In the genomic region with DNA sequence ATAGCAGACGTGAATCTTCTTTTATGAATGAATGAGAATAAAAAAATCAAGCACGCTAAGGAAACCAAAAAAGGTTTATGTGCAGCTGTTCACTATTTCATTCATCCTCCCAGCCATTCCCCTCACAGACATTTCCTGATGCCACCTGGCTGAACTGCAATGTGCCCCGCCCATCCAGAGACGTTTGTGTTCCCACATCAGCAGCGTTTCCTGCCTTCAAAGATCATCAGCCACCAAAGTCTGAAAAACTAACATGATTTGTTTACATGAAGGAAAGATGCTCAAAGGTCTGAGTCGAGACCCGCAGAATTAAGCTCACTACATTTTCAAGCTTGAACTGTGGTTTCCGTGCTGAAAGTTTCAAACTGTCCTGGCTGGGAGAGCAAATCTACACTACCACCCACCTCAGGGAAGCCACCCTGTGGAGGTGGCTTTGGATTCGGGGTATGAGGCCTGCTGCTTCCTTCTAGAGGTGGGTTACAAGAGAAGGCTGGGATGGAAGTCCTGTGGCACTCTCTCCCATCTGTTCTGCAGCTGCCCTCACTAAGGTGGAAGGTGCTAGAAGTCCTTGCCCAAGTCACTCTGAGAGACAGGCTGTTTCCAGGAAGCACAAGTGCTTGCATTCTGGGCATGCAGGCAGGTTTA, we compare ENCODE assay signal across 22 cellular contexts.
A peak's percentile ranks its signal among the peaks of the same experiment; 100 is the strongest.
DNase-seq lines count a peak whose midpoint lies in the region; ATAC-seq, FAIRE-seq and TF ChIP-seq lines count a peak whose summit lies in the region.
"Had no signal": no experiment of that assay in that cellular context is flagged by ENCODE, and none has a peak within 500 bp of the region (broad histone marks: within the 10 kb centered on the region; RNA-seq: fewer than 3 reads in every experiment).

No MANE protein-coding gene starts in this region.

- TF ChIP-seq EP300 in esophagus muscularis mucosa (IDR thresholded peaks at IDR 0.05) = no peak

- no peaks in the 10 kb centered on the region for H3K9me2 ChIP-seq in MM.1S (replicated peaks; ENCODE audit: insufficient read depth, low read length)

- H3K4me3 Mint-ChIP-seq in CD4-positive, alpha-beta T cell = no peak overlapping the region
- H3K4me3 Mint-ChIP-seq: activated CD4-positive, alpha-beta memory T cell treated with anti-CD3 and anti-CD28 coated beads, Interleukin-2, amount 10 ng/mL, durations not matched to agents 7 days and 5 days; naive B cell; T-helper 2 cell treated with Interferon-gamma antibody and Interleukin-4, amounts not matched to agents 5 μg/mL and 100 μg/mL, for 36 hours had no signal

- H3K27ac ChIP-seq in CD4-positive, alpha-beta T cell (ENCODE audit: low read depth, low read length) = no peak overlapping the region
- H3K27ac ChIP-seq in MM.1S (ENCODE audit: low read length) (peak overlapping the region; percentile 72), esophagus muscularis mucosa (replicated peaks in 1 of 4) (no peak overlapping the region)
- H3K27ac ChIP-seq: body of pancreas, foreskin keratinocyte, psoas muscle, SK-N-MC, WERI-Rb-1 had no signal

- WGBS in esophagus muscularis mucosa = 59% methylated on average over 9 of the region's 9 CpGs

- no peaks in the 10 kb centered on the region for H3K79me2 ChIP-seq in MM.1S (ENCODE audit: low read length)

- intact Hi-C loops in CD4-positive, alpha-beta T cell (cut with DNase I, micrococcal nuclease) = no loop called here
- intact Hi-C loops in esophagus muscularis mucosa (cut with DNase I) = no loop called here

- peak overlapping the region; percentile 65 for H2AFZ ChIP-seq in MM.1S (ENCODE audit: low read length)

- peak overlapping the region; percentile 23; the same call in 1 of the 2 replicates for H3K4me3 ChIP-seq in MM.1S (ENCODE audit: low read length)
- H3K4me3 ChIP-seq in esophagus muscularis mucosa = no peak overlapping the region
- H3K4me3 ChIP-seq: body of pancreas, psoas muscle, SK-N-MC had no signal

- no peaks in the 10 kb centered on the region for H3K9me3 Mint-ChIP-seq in CD4-positive, alpha-beta T cell
- H3K9me3 Mint-ChIP-seq: activated CD4-positive, alpha-beta memory T cell treated with anti-CD3 and anti-CD28 coated beads, Interleukin-2, amount 10 ng/mL, durations not matched to agents 7 days and 5 days; T-helper 2 cell treated with Interferon-gamma antibody and Interleukin-4, amounts not matched to agents 5 μg/mL and 100 μg/mL, for 36 hours had no signal

- H3K27me3 ChIP-seq in CD4-positive, alpha-beta T cell (ENCODE audit: control insufficient read depth, insufficient read depth, low read length) = peaks cover 5% of the 10 kb centered on the region
- H3K27me3 ChIP-seq in MM.1S (replicated peaks; ENCODE audit: insufficient read depth, low read length) = no peaks in the 10 kb centered on the region
- H3K27me3 ChIP-seq in esophagus muscularis mucosa = no peaks in the 10 kb centered on the region
- H3K27me3 ChIP-seq: foreskin keratinocyte had no signal

- no peak for TF ChIP-seq CTCF in CD4-positive, alpha-beta T cell (IDR thresholded peaks at IDR 0.05)
- no peak for TF ChIP-seq CTCF in MM.1S (IDR thresholded peaks at IDR 0.05; ENCODE audit: low read length)
- TF ChIP-seq CTCF in esophagus muscularis mucosa (IDR thresholded peaks at IDR 0.05) = no peak
- TF ChIP-seq CTCF in D721Med (IDR thresholded peaks at IDR 0.05; ENCODE audit: insufficient read depth, missing control alignments) = no peak

- no peak overlapping the region for H3K9ac ChIP-seq in MM.1S (ENCODE audit: low read length)

- POLR2A ChIA-PET in CD4-positive, alpha-beta T cell (lab: Charles Lee) = no interaction called here

- H3K4me1 ChIP-seq in MM.1S (ENCODE audit: low read length) (peaks cover 21% of the 10 kb centered on the region), esophagus muscularis mucosa (no peaks in the 10 kb centered on the region)
- H3K4me1 ChIP-seq: body of pancreas, Caco-2, foreskin keratinocyte, psoas muscle had no signal

- H3K27ac Mint-ChIP-seq in CD4-positive, alpha-beta T cell = no peak overlapping the region
- H3K27ac Mint-ChIP-seq: activated CD4-positive, alpha-beta memory T cell treated with anti-CD3 and anti-CD28 coated beads, Interleukin-2, amount 10 ng/mL, durations not matched to agents 7 days and 5 days; naive B cell; T-helper 2 cell treated with Interferon-gamma antibody and Interleukin-4, amounts not matched to agents 5 μg/mL and 100 μg/mL, for 36 hours had no signal

- H3K27me3 Mint-ChIP-seq in CD4-positive, alpha-beta T cell = peaks cover 38% of the 10 kb centered on the region

- CTCF ChIA-PET in CD4-positive, alpha-beta T cell (lab: Charles Lee) = no interaction called here

- ATAC-seq in CD4-positive, alpha-beta T cell (ENCODE audit: poor library complexity) = peak; percentile 57
- ATAC-seq: body of pancreas, foreskin keratinocyte, HCT116, left lobe of liver, psoas muscle had no signal

- H3K36me3 ChIP-seq in MM.1S (replicated peaks; ENCODE audit: insufficient read depth, low read length) = no peaks in the 10 kb centered on the region
- H3K36me3 ChIP-seq in esophagus muscularis mucosa = no peaks in the 10 kb centered on the region
- H3K36me3 ChIP-seq: WERI-Rb-1 had no signal

- H4K20me1 ChIP-seq in MM.1S (ENCODE audit: insufficient read depth, low read length) = no peaks in the 10 kb centered on the region

- peaks cover 15% of the 10 kb centered on the region for H3K4me1 Mint-ChIP-seq in CD4-positive, alpha-beta T cell (ENCODE audit: low read depth)
- H3K4me1 Mint-ChIP-seq: naive B cell had no signal

- H3K4me2 ChIP-seq in MM.1S (ENCODE audit: low read depth, low read length) = peak overlapping the region; percentile 58

- no peak for FAIRE-seq in D721Med (lab: Jason Lieb, UNC)

- no peaks in the 10 kb centered on the region for H3K36me3 Mint-ChIP-seq in CD4-positive, alpha-beta T cell (ENCODE audit: low read depth)
- H3K36me3 Mint-ChIP-seq: naive B cell had no signal

- no peak for TF ChIP-seq POLR2A in esophagus muscularis mucosa (IDR thresholded peaks at IDR 0.05; ENCODE audit: low read depth)

- DNase-seq in NCI-H510A treated with DMSO at 0.1 percent for 48 hours (lab: John Stamatoyannopoulos, UW) (peak; percentile 27), NCI-H510A (lab: John Stamatoyannopoulos, UW) (no peak), MM.1S (peak; percentile 90), esophagus muscularis mucosa (ENCODE audit: extremely low spot score) (peak; percentile 87), NCI-H1105 (lab: John Stamatoyannopoulos, UW) (no peak), COLO829 (ENCODE audit: low spot score) (no peak), D721Med (ENCODE audit: insufficient read length, low spot score) (no peak)
- DNase-seq in CD4-positive, alpha-beta T cell = peak in 2 of 10 experiments; percentile 3 to 5
- DNase-seq: activated CD4-positive, alpha-beta memory T cell treated with anti-CD3 and anti-CD28 coated beads, Interleukin-2, amount 10 ng/mL, durations not matched to agents 7 days and 5 days; body of pancreas; Caco-2; effector CD4-positive, alpha-beta T cell; foreskin keratinocyte; naive B cell; NCI-H524 treated with DMSO at 0.1 percent for 48 hours; nucleus accumbens; psoas muscle; WERI-Rb-1 had no signal

- H3F3A ChIP-seq in MM.1S (ENCODE audit: insufficient read depth, low read length) = peaks cover 21% of the 10 kb centered on the region

- H3K9me3 ChIP-seq in CD4-positive, alpha-beta T cell (ENCODE audit: control insufficient read depth, low read length) = no peaks in the 10 kb centered on the region
- H3K9me3 ChIP-seq in MM.1S (replicated peaks; ENCODE audit: insufficient read depth, low read length) = no peaks in the 10 kb centered on the region
- H3K9me3 ChIP-seq in esophagus muscularis mucosa = no peaks in the 10 kb centered on the region
- H3K9me3 ChIP-seq: body of pancreas, Caco-2, psoas muscle had no signal

Comparison
In these comparisons a context has a peak if more than half of its experiments do, and no peak if none do; other contexts are left out.
1. DNase-seq: peak in NCI-H510A treated with DMSO at 0.1 percent for 48 hours (single experiment), MM.1S (single experiment) and esophagus muscularis mucosa (single experiment); none in NCI-H510A (single experiment), NCI-H1105 (single experiment), COLO829 (single experiment) and D721Med (single experiment).